Comparison of ENCODE assay signal across 15 cellular contexts in the genomic region with DNA sequence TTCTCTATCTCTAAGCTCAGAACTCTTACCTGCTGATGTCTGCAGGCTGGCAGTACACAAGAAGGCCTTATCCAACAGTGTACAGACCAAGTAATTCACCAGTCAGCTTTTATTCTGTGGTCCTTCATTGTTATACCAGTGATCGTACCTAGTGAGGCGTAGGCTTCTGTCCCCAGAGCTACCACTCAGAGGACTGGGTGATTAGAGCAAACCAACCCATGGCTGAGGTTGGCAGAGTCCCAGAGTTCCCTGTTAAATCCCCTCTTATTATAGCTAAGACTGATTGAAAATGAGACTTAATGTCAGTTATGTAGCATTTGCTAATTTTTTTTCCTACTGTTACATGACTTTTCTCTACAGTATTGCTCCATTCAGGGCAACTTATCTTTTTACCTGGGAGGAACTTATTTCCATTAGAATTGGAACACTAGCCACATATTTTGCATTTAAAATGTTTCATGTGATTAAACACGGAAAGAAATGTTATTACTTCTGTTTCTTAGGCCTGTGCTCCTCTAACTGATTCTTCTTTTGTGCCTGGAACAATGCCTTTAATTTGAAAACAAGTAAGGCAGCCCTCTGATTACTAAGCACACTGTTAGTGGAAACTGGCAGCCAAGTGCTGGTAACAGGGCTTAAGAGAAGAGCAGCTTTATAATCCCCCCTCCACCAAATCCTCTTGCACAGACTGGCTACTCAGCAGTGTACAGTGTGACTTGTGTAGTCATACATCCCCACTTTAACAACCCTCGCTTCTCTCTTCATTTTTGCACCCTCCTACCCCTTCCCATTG.
A peak's percentile ranks its signal among the peaks of the same experiment; 100 is the strongest.
DNase-seq lines count a peak whose midpoint lies in the region; ATAC-seq and TF ChIP-seq lines count a peak whose summit lies in the region.
"Had no signal": no experiment of that assay in that cellular context is flagged by ENCODE, and none has a peak within 500 bp of the region (broad histone marks: within the 10 kb centered on the region; RNA-seq: fewer than 3 reads in every experiment).

No MANE protein-coding gene starts in this region.

- no peaks in the 10 kb centered on the region for H3K9me2 ChIP-seq in GM23338 (ENCODE audit: insufficient read depth)

- H3K36me3 ChIP-seq in GM23338 (ENCODE audit: insufficient read depth) (peaks cover 6% of the 10 kb centered on the region), neural progenitor cell (no peaks in the 10 kb centered on the region), body of pancreas (replicated peaks in 1 of 2; ENCODE audit: insufficient read depth in 1 of 2, low read depth in 2 of 2) (no peaks in the 10 kb centered on the region)
- H3K36me3 ChIP-seq: pancreas had no signal

- TF ChIP-seq CTCF in GM23338 (conservative IDR thresholded peaks at IDR 0.05; ENCODE audit: low read depth in 2 of 2) (no peak), chondrocyte (IDR thresholded peaks at IDR 0.05) (no peak), neural progenitor cell (IDR thresholded peaks at IDR 0.05) (no peak), Calu3 (IDR thresholded peaks at IDR 0.05; ENCODE audit: unreplicated experiment) (no peak), body of pancreas (IDR thresholded peaks at IDR 0.05) (no peak)

- H3K4me3 Mint-ChIP-seq in GM23338 (peak overlapping the region; percentile 28; the same call in 1 of the 3 replicates), chondrocyte (ENCODE audit: unreplicated experiment) (no peak overlapping the region), neural progenitor cell (peak overlapping the region; percentile 8), Calu3 (ENCODE audit: low read depth, unreplicated experiment) (no peak overlapping the region)
- H3K4me3 Mint-ChIP-seq: activated naive CD4-positive, alpha-beta T cell treated with anti-CD3 and anti-CD28 coated beads for 36 hours; immature natural killer cell had no signal

- CTCF ChIA-PET in Calu3 (lab: Charles Lee): no interaction called here

- no peak for TF ChIP-seq POLR2A in body of pancreas (IDR thresholded peaks at IDR 0.05)

- no TSS peak for BruUV-seq in Calu3 (replicated peaks; lab: Mats Ljungman, UMichigan)

- ATAC-seq in GM23338 (peak; percentile 18), left colon (no peak), body of pancreas (no peak)
- ATAC-seq: pancreas had no signal

- intact Hi-C loops in left colon (cut with DNase I, micrococcal nuclease): no loop called here
- intact Hi-C loops in Calu3 (cut with micrococcal nuclease; ENCODE audit: unreplicated experiment): no loop called here
- intact Hi-C loops in body of pancreas (cut with DNase I): no loop called here

- no peaks in the 10 kb centered on the region for H3K9me3 ChIP-seq in neural progenitor cell (ENCODE audit: low read depth)
- H3K9me3 ChIP-seq in body of pancreas: no peaks in the 10 kb centered on the region
- H3K9me3 ChIP-seq: pancreas, SJSA1 had no signal

- H3K4me3 ChIP-seq in GM23338: peak overlapping the region; percentile 32
- H3K4me3 ChIP-seq in neural progenitor cell: no peak overlapping the region
- H3K4me3 ChIP-seq in body of pancreas: no peak overlapping the region
- H3K4me3 ChIP-seq: pancreas, SJSA1 had no signal

- H3K27me3 ChIP-seq in GM23338 (ENCODE audit: insufficient read depth) (no peaks in the 10 kb centered on the region), neural progenitor cell (no peaks in the 10 kb centered on the region), body of pancreas (no peaks in the 10 kb centered on the region)
- H3K27me3 ChIP-seq: pancreas, SJSA1 had no signal

- H3K36me3 Mint-ChIP-seq in GM23338 (ENCODE audit: low read depth) (peaks cover 4% of the 10 kb centered on the region; the same call in 2 of the 3 replicates), chondrocyte (ENCODE audit: low read depth) (peaks cover 2% of the 10 kb centered on the region), neural progenitor cell (no peaks in the 10 kb centered on the region), Calu3 (ENCODE audit: insufficient read depth, unreplicated experiment) (peaks cover 14% of the 10 kb centered on the region)

- whole genome bisulfite sequencing in body of pancreas, 2 donors: 84 to 89% methylated on average over 4 of the region's 4 CpGs

- peak; percentile 26 for DNase-seq in GM23338 (ENCODE audit: low spot score)
- peak; percentile 71 for DNase-seq in NCI-H524 treated with DMSO at 0.1 percent for 48 hours (lab: John Stamatoyannopoulos, UW)
- no peak for DNase-seq in chondrocyte (ENCODE audit: low spot score)
- DNase-seq in neural progenitor cell (ENCODE audit: low spot score): peak; percentile 75
- DNase-seq in DMS153 (lab: John Stamatoyannopoulos, UW): no peak
- DNase-seq in left colon: no peak
- DNase-seq in Calu3: no peak
- no peak for DNase-seq in body of pancreas
- DNase-seq: activated naive CD4-positive, alpha-beta T cell treated with anti-CD3 and anti-CD28 coated beads for 36 hours; C1 segment of cervical spinal cord; immature natural killer cell; midbrain; NCI-H1092 treated with DMSO at 0.1 percent for 48 hours; pancreas had no signal

- H3K4me1 ChIP-seq in GM23338 (ENCODE audit: insufficient read depth) (peaks cover 65% of the 10 kb centered on the region), neural progenitor cell (peaks cover 47% of the 10 kb centered on the region), body of pancreas (peaks cover 62% of the 10 kb centered on the region)

- H3K27ac Mint-ChIP-seq in GM23338 (peak overlapping the region; percentile 72), chondrocyte (ENCODE audit: unreplicated experiment) (peak overlapping the region; percentile 25), neural progenitor cell (no peak overlapping the region), Calu3 (ENCODE audit: unreplicated experiment) (no peak overlapping the region)
- H3K27ac Mint-ChIP-seq: activated naive CD4-positive, alpha-beta T cell treated with anti-CD3 and anti-CD28 coated beads for 36 hours had no signal

- peaks cover 55% of the 10 kb centered on the region for H3K79me2 ChIP-seq in GM23338 (replicated peaks; ENCODE audit: insufficient read depth)
- H3K79me2 ChIP-seq in neural progenitor cell (ENCODE audit: low read depth): peaks cover 10% of the 10 kb centered on the region

- H3K9ac ChIP-seq in neural progenitor cell: no peak overlapping the region

- peaks cover 3% of the 10 kb centered on the region for H3K27me3 Mint-ChIP-seq in GM23338 (ENCODE audit: insufficient read depth, low read depth, poor library complexity)
- no peaks in the 10 kb centered on the region for H3K27me3 Mint-ChIP-seq in chondrocyte (ENCODE audit: low read depth)
- H3K27me3 Mint-ChIP-seq in neural progenitor cell (ENCODE audit: insufficient read depth, low read depth): peaks cover 3% of the 10 kb centered on the region
- H3K27me3 Mint-ChIP-seq in Calu3 (ENCODE audit: unreplicated experiment): no peaks in the 10 kb centered on the region

- H3K4me1 Mint-ChIP-seq in GM23338: peaks cover 65% of the 10 kb centered on the region
- peaks cover 67% of the 10 kb centered on the region for H3K4me1 Mint-ChIP-seq in chondrocyte (ENCODE audit: low read depth)
- H3K4me1 Mint-ChIP-seq in neural progenitor cell: peaks cover 14% of the 10 kb centered on the region
- peaks cover 40% of the 10 kb centered on the region for H3K4me1 Mint-ChIP-seq in Calu3 (ENCODE audit: low read depth, unreplicated experiment)

- H3K27ac ChIP-seq in GM23338 (ENCODE audit: low read depth): peak overlapping the region; percentile 67
- H3K27ac ChIP-seq in neural progenitor cell: no peak overlapping the region
- H3K27ac ChIP-seq in body of pancreas: no peak overlapping the region
- H3K27ac ChIP-seq: pancreas, SJSA1 had no signal

- H3F3A ChIP-seq in GM23338 (replicated peaks; ENCODE audit: low read depth): peaks cover 18% of the 10 kb centered on the region
- peaks cover 34% of the 10 kb centered on the region for H3F3A ChIP-seq in neural progenitor cell (ENCODE audit: low read depth)

- H4K20me1 ChIP-seq in GM23338 (replicated peaks; ENCODE audit: insufficient read depth) (peaks cover 26% of the 10 kb centered on the region), neural progenitor cell (ENCODE audit: low read depth) (peaks cover 36% of the 10 kb centered on the region)

- no peaks in the 10 kb centered on the region for H3K9me3 Mint-ChIP-seq in GM23338
- H3K9me3 Mint-ChIP-seq in chondrocyte (ENCODE audit: low read depth): no peaks in the 10 kb centered on the region
- H3K9me3 Mint-ChIP-seq in neural progenitor cell: no peaks in the 10 kb centered on the region
- no peaks in the 10 kb centered on the region for H3K9me3 Mint-ChIP-seq in Calu3 (ENCODE audit: low read depth, unreplicated experiment)
- H3K9me3 Mint-ChIP-seq: activated naive CD4-positive, alpha-beta T cell treated with anti-CD3 and anti-CD28 coated beads for 36 hours; immature natural killer cell had no signal

- H2AFZ ChIP-seq in GM23338 (no peak overlapping the region), neural progenitor cell (replicated peaks) (no peak overlapping the region)

- H3K4me2 ChIP-seq in GM23338: peak overlapping the region; percentile 68
- H3K4me2 ChIP-seq in neural progenitor cell: peak overlapping the region; percentile 32

TF ChIP-seq in GM23338, 12 proteins besides CTCF, POLR2A, EP300 and RAD21 (continues in another document):
- TF ChIP-seq POLR2AphosphoS5 (IDR thresholded peaks at IDR 0.05; ENCODE audit: low read depth) (no peak), EZH2 (IDR thresholded peaks at IDR 0.05; ENCODE audit: low read depth, unreplicated experiment) (no peak), NANOG (IDR thresholded peaks at IDR 0.05; ENCODE audit: borderline replicate concordance) (no peak), ZNF331 (CRISPR knock-in tag; IDR thresholded peaks at IDR 0.05; ENCODE audit: low read depth) (no peak)

Comparison
In these comparisons a context has a peak if more than half of its experiments do, and no peak if none do; other contexts are left out.
1. DNase-seq: peak in GM23338 (single experiment), NCI-H524 treated with DMSO at 0.1 percent for 48 hours (single experiment) and neural progenitor cell (single experiment); none in chondrocyte (single experiment), DMS153 (single experiment), left colon (0 of 2), Calu3 (single experiment) and body of pancreas (0 of 4).
2. H3K27ac Mint-ChIP-seq: peak in GM23338 (single experiment) and chondrocyte (single experiment); none in neural progenitor cell (single experiment) and Calu3 (single experiment).
3. H3K4me3 Mint-ChIP-seq: peak in GM23338 (single experiment) and neural progenitor cell (single experiment); none in chondrocyte (single experiment) and Calu3 (single experiment).